Comparison of ENCODE assay signal across 8 cellular contexts in the genomic region with DNA sequence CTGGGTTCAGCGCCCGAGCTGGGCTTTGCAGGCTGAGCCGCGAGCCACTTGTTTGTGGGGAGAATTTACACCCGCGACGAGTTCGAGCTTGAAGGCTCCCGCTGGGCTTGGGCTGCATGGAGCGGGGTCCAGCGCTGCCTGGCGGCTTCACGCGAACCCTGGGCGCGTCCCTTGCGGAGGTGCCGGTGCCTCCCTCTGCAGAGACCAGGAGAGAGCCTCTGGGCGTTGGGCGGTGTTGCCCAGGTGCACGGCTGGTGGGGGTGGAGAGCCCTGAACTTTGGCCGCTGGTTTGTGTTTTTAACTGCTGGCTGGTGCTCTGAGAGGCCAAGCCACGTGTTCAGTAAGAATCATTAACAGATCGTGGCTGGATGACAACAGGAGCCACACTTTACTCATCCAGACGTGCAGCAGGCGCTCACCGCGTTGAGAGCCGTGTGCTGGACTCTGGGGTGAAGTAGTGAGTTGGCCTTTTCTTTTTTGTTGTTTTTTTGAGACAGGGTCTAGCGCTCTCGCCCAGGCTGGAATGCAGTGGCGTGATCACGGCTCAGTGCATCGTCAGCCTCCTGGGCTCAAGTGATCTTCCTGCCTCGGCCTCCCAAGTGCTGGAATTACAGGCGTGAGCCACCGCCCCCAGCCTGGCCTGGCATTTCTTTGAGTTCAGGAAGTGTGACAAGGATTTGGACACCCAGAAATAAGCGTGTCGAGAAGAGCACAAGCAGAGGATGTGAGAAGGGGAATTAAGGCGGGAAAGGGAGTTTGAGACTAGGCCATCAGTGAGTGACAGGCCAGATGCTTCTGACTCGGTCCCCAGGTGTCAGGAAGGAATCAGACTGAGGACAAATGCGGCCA. TPM values are rescaled to one million over a fixed set of nuclear protein-coding genes. Genes with fewer than 3 reads are reported as not detected.
DNase-seq lines count a peak whose midpoint lies in the region; ATAC-seq and TF ChIP-seq lines count a peak whose summit lies in the region.

No MANE protein-coding gene starts in this region.

- DNase-seq in DMS 273 (lab: John Stamatoyannopoulos, UW; ENCODE audit: unreplicated experiment) (peak; percentile 75), DMS 273 treated with DMSO at 0.1 percent for 48 hours (lab: John Stamatoyannopoulos, UW) (no peak), WTC11 (ENCODE audit: low spot score) (no peak), glutamatergic neuron (no peak), progenitor cell of endocrine pancreas (ENCODE audit: low spot score, unreplicated experiment) (peak; percentile 42), iPS-NIHi11 (ENCODE audit: low spot score) (no peak)

- H3K9me3 Mint-ChIP-seq in WTC11 = peaks cover 31% of the 10 kb centered on the region
- H3K9me3 Mint-ChIP-seq in glutamatergic neuron (ENCODE audit: unreplicated experiment) = peaks cover 9% of the 10 kb centered on the region
- H3K9me3 Mint-ChIP-seq in progenitor cell of endocrine pancreas (ENCODE audit: low read depth) = peaks cover 9% of the 10 kb centered on the region

- peak; percentile 45 for ATAC-seq in GM19467 (IDR thresholded peaks at IDR 0.05; ENCODE audit: unreplicated experiment)
- peak; percentile 32 for ATAC-seq in HG03520 (IDR thresholded peaks at IDR 0.05; ENCODE audit: unreplicated experiment)
- ATAC-seq in WTC11 = peak; percentile 56

- TF ChIP-seq CTCF in WTC11 (IDR thresholded peaks at IDR 0.05) = no peak
- no peak for TF ChIP-seq CTCF in glutamatergic neuron (IDR thresholded peaks at IDR 0.05; ENCODE audit: partially characterized antibody, unreplicated experiment)
- TF ChIP-seq CTCF in progenitor cell of endocrine pancreas (IDR thresholded peaks at IDR 0.05; ENCODE audit: unreplicated experiment) = peak; percentile 6

- H3K36me3 Mint-ChIP-seq in WTC11 = peaks cover 58% of the 10 kb centered on the region
- peaks cover 6% of the 10 kb centered on the region for H3K36me3 Mint-ChIP-seq in glutamatergic neuron (ENCODE audit: unreplicated experiment)
- peaks cover 40% of the 10 kb centered on the region for H3K36me3 Mint-ChIP-seq in progenitor cell of endocrine pancreas (ENCODE audit: insufficient read depth)

- POLR2A ChIA-PET in WTC11 (lab: Charles Lee) = interaction anchor here (0.9 to 1.5 kb wide), 4 partner anchors 8 to 13 kb away, joined by 3 to 11 read pairs (median 5); no protein-coding TSS in a partner anchor

- CTCF ChIA-PET in WTC11 (lab: Charles Lee) = interaction anchor here (1.0 to 1.8 kb wide), 5 partner anchors 13 to 130 kb away, joined by 3 to 19 read pairs (median 6); partner anchors contain the start of gene SPATA2L

- H3K4me1 Mint-ChIP-seq in WTC11 = peaks cover 7% of the 10 kb centered on the region
- peaks cover 5% of the 10 kb centered on the region for H3K4me1 Mint-ChIP-seq in glutamatergic neuron (ENCODE audit: low read depth, unreplicated experiment)
- peaks cover 11% of the 10 kb centered on the region for H3K4me1 Mint-ChIP-seq in progenitor cell of endocrine pancreas (ENCODE audit: low read depth)

- peaks cover 3% of the 10 kb centered on the region; the same call in 1 of the 2 replicates for H3K27me3 Mint-ChIP-seq in WTC11 (ENCODE audit: low read depth)
- H3K27me3 Mint-ChIP-seq in glutamatergic neuron (ENCODE audit: unreplicated experiment) = peaks cover 8% of the 10 kb centered on the region
- no peaks in the 10 kb centered on the region for H3K27me3 Mint-ChIP-seq in progenitor cell of endocrine pancreas

- H3K4me3 Mint-ChIP-seq in WTC11 (peak overlapping the region; percentile 85), glutamatergic neuron (ENCODE audit: unreplicated experiment) (peak overlapping the region; percentile 88), progenitor cell of endocrine pancreas (ENCODE audit: low read depth) (peak overlapping the region; percentile 88)

- H3K27ac Mint-ChIP-seq in WTC11 = peak overlapping the region; percentile 87; the same call in 1 of the 2 replicates
- peak overlapping the region; percentile 55 for H3K27ac Mint-ChIP-seq in glutamatergic neuron (ENCODE audit: unreplicated experiment)
- peak overlapping the region; percentile 98 for H3K27ac Mint-ChIP-seq in progenitor cell of endocrine pancreas

TF ChIP-seq in WTC11, 78 proteins besides CTCF, POLR2A, EP300 and RAD21 (continues in another document):
- TF ChIP-seq GTF2I (CRISPR knock-in tag; conservative IDR thresholded peaks at IDR 0.05) = no peak
- TF ChIP-seq, protein P1, sequence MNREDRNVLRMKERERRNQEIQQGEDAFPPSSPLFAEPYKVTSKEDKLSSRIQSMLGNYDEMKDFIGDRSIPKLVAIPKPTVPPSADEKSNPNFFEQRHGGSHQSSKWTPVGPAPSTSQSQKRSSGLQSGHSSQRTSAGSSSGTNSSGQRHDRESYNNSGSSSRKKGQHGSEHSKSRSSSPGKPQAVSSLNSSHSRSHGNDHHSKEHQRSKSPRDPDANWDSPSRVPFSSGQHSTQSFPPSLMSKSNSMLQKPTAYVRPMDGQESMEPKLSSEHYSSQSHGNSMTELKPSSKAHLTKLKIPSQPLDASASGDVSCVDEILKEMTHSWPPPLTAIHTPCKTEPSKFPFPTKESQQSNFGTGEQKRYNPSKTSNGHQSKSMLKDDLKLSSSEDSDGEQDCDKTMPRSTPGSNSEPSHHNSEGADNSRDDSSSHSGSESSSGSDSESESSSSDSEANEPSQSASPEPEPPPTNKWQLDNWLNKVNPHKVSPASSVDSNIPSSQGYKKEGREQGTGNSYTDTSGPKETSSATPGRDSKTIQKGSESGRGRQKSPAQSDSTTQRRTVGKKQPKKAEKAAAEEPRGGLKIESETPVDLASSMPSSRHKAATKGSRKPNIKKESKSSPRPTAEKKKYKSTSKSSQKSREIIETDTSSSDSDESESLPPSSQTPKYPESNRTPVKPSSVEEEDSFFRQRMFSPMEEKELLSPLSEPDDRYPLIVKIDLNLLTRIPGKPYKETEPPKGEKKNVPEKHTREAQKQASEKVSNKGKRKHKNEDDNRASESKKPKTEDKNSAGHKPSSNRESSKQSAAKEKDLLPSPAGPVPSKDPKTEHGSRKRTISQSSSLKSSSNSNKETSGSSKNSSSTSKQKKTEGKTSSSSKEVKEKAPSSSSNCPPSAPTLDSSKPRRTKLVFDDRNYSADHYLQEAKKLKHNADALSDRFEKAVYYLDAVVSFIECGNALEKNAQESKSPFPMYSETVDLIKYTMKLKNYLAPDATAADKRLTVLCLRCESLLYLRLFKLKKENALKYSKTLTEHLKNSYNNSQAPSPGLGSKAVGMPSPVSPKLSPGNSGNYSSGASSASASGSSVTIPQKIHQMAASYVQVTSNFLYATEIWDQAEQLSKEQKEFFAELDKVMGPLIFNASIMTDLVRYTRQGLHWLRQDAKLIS (CRISPR knock-in tag; IDR thresholded peaks at IDR 0.05; ENCODE audit: borderline replicate concordance) = no peak
- TF ChIP-seq, protein P2, sequence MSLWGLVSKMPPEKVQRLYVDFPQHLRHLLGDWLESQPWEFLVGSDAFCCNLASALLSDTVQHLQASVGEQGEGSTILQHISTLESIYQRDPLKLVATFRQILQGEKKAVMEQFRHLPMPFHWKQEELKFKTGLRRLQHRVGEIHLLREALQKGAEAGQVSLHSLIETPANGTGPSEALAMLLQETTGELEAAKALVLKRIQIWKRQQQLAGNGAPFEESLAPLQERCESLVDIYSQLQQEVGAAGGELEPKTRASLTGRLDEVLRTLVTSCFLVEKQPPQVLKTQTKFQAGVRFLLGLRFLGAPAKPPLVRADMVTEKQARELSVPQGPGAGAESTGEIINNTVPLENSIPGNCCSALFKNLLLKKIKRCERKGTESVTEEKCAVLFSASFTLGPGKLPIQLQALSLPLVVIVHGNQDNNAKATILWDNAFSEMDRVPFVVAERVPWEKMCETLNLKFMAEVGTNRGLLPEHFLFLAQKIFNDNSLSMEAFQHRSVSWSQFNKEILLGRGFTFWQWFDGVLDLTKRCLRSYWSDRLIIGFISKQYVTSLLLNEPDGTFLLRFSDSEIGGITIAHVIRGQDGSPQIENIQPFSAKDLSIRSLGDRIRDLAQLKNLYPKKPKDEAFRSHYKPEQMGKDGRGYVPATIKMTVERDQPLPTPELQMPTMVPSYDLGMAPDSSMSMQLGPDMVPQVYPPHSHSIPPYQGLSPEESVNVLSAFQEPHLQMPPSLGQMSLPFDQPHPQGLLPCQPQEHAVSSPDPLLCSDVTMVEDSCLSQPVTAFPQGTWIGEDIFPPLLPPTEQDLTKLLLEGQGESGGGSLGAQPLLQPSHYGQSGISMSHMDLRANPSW (CRISPR knock-in tag; conservative IDR thresholded peaks at IDR 0.05; ENCODE audit: low read depth) = no peak
- peak; percentile 86 for TF ChIP-seq GABPB1 (CRISPR knock-in tag; IDR thresholded peaks at IDR 0.05)
- no peak for TF ChIP-seq ZBTB43 (CRISPR knock-in tag; IDR thresholded peaks at IDR 0.05)

RNA-seq across cellular contexts. Expression of gene CDK10, which starts 0.8 kb away (rescaled TPM):
- 79.8 to 102 TPM (median 81.6 TPM) in 3 replicates for total RNA-seq in WTC11 (2021)
- total RNA-seq in glutamatergic neuron (ENCODE audit: unreplicated experiment) = 56.9 TPM
- 183 and 192 TPM in 2 replicates for total RNA-seq in progenitor cell of endocrine pancreas

RNA-seq across cellular contexts. Expression of gene SPATA2L, which starts 14.2 kb away (rescaled TPM):
- 12.1 to 15.7 TPM (median 14.1 TPM) in 3 replicates for total RNA-seq in WTC11 (2021)
- 18.6 TPM for total RNA-seq in glutamatergic neuron (ENCODE audit: unreplicated experiment)
- 14.0 and 15.5 TPM in 2 replicates for total RNA-seq in progenitor cell of endocrine pancreas

RNA-seq across cellular contexts. Expression of gene SPATA33, which starts 29.7 kb away (rescaled TPM):
- total RNA-seq in WTC11 (2021) (12.0 to 12.8 TPM (median 12.2 TPM) in 3 replicates), glutamatergic neuron (ENCODE audit: unreplicated experiment) (18.0 TPM), progenitor cell of endocrine pancreas (33.4 and 38.4 TPM in 2 replicates)

RNA-seq across cellular contexts. Expression of gene CHMP1A, which starts 29.8 kb away (rescaled TPM):
- 69.0 to 76.6 TPM (median 76.0 TPM) in 3 replicates for total RNA-seq in WTC11 (2021)
- total RNA-seq in glutamatergic neuron (ENCODE audit: unreplicated experiment) = 96.3 TPM
- total RNA-seq in progenitor cell of endocrine pancreas = 96.5 and 105 TPM in 2 replicates

RNA-seq across cellular contexts. Expression of gene VPS9D1, which starts 33.4 kb away (rescaled TPM):
- total RNA-seq in WTC11 (2021) (3.8 to 5.6 TPM (median 4.2 TPM) in 3 replicates), glutamatergic neuron (ENCODE audit: unreplicated experiment) (19.5 TPM), progenitor cell of endocrine pancreas (17.4 and 17.9 TPM in 2 replicates)

Comparison
In these comparisons a context has a peak if more than half of its experiments do, and no peak if none do; other contexts are left out.
1. DNase-seq: peak in DMS 273 (single experiment) and progenitor cell of endocrine pancreas (single experiment); none in DMS 273 treated with DMSO at 0.1 percent for 48 hours (single experiment), WTC11 (single experiment), glutamatergic neuron (single experiment) and iPS-NIHi11 (single experiment).
2. Peak in every context shown above with its lines, with median percentiles within 50 percentile points of each other: ATAC-seq, H3K27ac Mint-ChIP-seq and H3K4me3 Mint-ChIP-seq.